ENCODE assay signal across 11 cellular contexts in genomic region chrX:3143043-3143799, GRCh38.
DNase-seq lines count a peak whose midpoint lies in the region; ATAC-seq and TF ChIP-seq lines count a peak whose summit lies in the region.
"Had no signal": no experiment of that assay in that cellular context is flagged by ENCODE, and none has a peak within 500 bp of the region (broad histone marks: within the 10 kb centered on the region; RNA-seq: fewer than 3 reads in every experiment).

No MANE protein-coding gene starts in this region.

- no peaks in the 10 kb centered on the region for H3K27me3 ChIP-seq in SK-N-SH (ENCODE audit: insufficient read depth)

- ATAC-seq in SK-N-SH treated with all-trans-retinoic acid at 6 μM for 48 hours: no peak
- ATAC-seq in HG02943 (IDR thresholded peaks at IDR 0.05; ENCODE audit: low read depth, unreplicated experiment): peak; percentile 57
- peak; percentile 49 to 65 for ATAC-seq in natural killer cell treated with Interleukin-12 subunit alpha and Interleukin-12 subunit beta and Interleukin-15 and Interleukin-18, amount 100 ng/mL, for 72 hours
- no peak for ATAC-seq in GM21619 (IDR thresholded peaks at IDR 0.05; ENCODE audit: unreplicated experiment)

- no peaks in the 10 kb centered on the region for H4K20me1 ChIP-seq in SK-N-SH (ENCODE audit: insufficient read depth)

- peak overlapping the region; percentile 97 for H3K4me3 Mint-ChIP-seq in natural killer cell treated with Interleukin-12 subunit alpha and Interleukin-12 subunit beta and Interleukin-15 and Interleukin-18, amount 100 ng/mL, for 72 hours

- peak overlapping the region in 1 of 2 experiments; percentile 50; a peak in 1 of 4 replicates for H3K4me3 ChIP-seq in SK-N-SH (ENCODE audit: low read depth in 2 of 2, low read length in 1 of 2)
- H3K4me3 ChIP-seq in SK-N-MC: peak overlapping the region; percentile 19
- H3K4me3 ChIP-seq: lung had no signal

- peaks cover 29% of the 10 kb centered on the region for H3K36me3 Mint-ChIP-seq in natural killer cell treated with Interleukin-12 subunit alpha and Interleukin-12 subunit beta and Interleukin-15 and Interleukin-18, amount 100 ng/mL, for 72 hours

- TF ChIP-seq CTCF in SK-N-SH (IDR thresholded peaks at IDR 0.05): no peak

- no peak for TF ChIP-seq EP300 in SK-N-SH (IDR thresholded peaks at IDR 0.05; ENCODE audit: borderline replicate concordance in 1 of 2, low read depth in 1 of 2, low read length in 1 of 2)

- H3K9me3 Mint-ChIP-seq in natural killer cell treated with Interleukin-12 subunit alpha and Interleukin-12 subunit beta and Interleukin-15 and Interleukin-18, amount 100 ng/mL, for 72 hours: peaks cover 28% of the 10 kb centered on the region

- H3K27ac ChIP-seq in SK-N-SH (ENCODE audit: low read depth in 2 of 2, low read length in 1 of 2): no peak overlapping the region
- H3K27ac ChIP-seq in SK-N-MC: peak overlapping the region; percentile 37; the same call in 1 of the 2 replicates
- H3K27ac ChIP-seq: VCaP had no signal

- no peak overlapping the region for H3K9ac ChIP-seq in SK-N-SH
- H3K9ac ChIP-seq in SK-N-MC (ENCODE audit: insufficient read length): no peak overlapping the region

- 27% methylated on average over 4 of the region's 4 CpGs for WGBS in SK-N-SH (ENCODE audit: low lambda C conversion rate)

- peak overlapping the region; percentile 8; the same call in 1 of the 2 replicates for H2AFZ ChIP-seq in SK-N-SH (ENCODE audit: low read depth)

- peak overlapping the region; percentile 85 to 88 for H3K27ac Mint-ChIP-seq in natural killer cell treated with Interleukin-12 subunit alpha and Interleukin-12 subunit beta and Interleukin-15 and Interleukin-18, amount 100 ng/mL, for 72 hours

- peaks cover 17 to 26% of the 10 kb centered on the region in 2 donors for H3K4me1 Mint-ChIP-seq in natural killer cell treated with Interleukin-12 subunit alpha and Interleukin-12 subunit beta and Interleukin-15 and Interleukin-18, amount 100 ng/mL, for 72 hours (ENCODE audit: low read depth in 2 of 2)

- H3K4me2 ChIP-seq in SK-N-SH: peak overlapping the region; percentile 70

- POLR2A ChIA-PET in SK-N-SH (lab: Yijun Ruan, JAX): no interaction called here

- no peaks in the 10 kb centered on the region for H3K4me1 ChIP-seq in SK-N-SH (ENCODE audit: control insufficient read depth in 1 of 2, insufficient read depth in 2 of 2, low read depth in 1 of 2, low read length in 1 of 2)

- H3K36me3 ChIP-seq in SK-N-SH (replicated peaks in 1 of 2; ENCODE audit: control insufficient read depth in 1 of 2, insufficient read depth in 2 of 2, low read length in 1 of 2): no peaks in the 10 kb centered on the region
- H3K36me3 ChIP-seq in SK-N-MC (ENCODE audit: insufficient read depth, low read length): no peaks in the 10 kb centered on the region

- CTCF ChIA-PET in SK-N-SH (lab: Yijun Ruan, JAX): no interaction called here

- H3K27me3 Mint-ChIP-seq in natural killer cell treated with Interleukin-12 subunit alpha and Interleukin-12 subunit beta and Interleukin-15 and Interleukin-18, amount 100 ng/mL, for 72 hours: peaks cover 12 to 21% of the 10 kb centered on the region in 2 donors

- no peaks in the 10 kb centered on the region for H3K79me2 ChIP-seq in SK-N-SH (ENCODE audit: insufficient read depth)

- no peaks in the 10 kb centered on the region for H3K9me3 ChIP-seq in SK-N-SH
- H3K9me3 ChIP-seq in SK-N-MC (ENCODE audit: low read depth, low read length): no peaks in the 10 kb centered on the region

- no peaks in the 10 kb centered on the region for H3K9me2 ChIP-seq in SK-N-SH

- no peaks in the 10 kb centered on the region for H3F3A ChIP-seq in SK-N-SH (replicated peaks; ENCODE audit: insufficient read depth)

- no peak for DNase-seq in SK-N-SH
- peak; percentile 50 for DNase-seq in SK-N-MC (ENCODE audit: low read depth, low spot score)
- DNase-seq in natural killer cell treated with Interleukin-12 subunit alpha and Interleukin-12 subunit beta and Interleukin-15 and Interleukin-18, amount 100 ng/mL, for 72 hours (ENCODE audit: low spot score): no peak
- no peak for DNase-seq in NCI-H510A treated with DMSO at 0.1 percent for 48 hours (lab: John Stamatoyannopoulos, UW)
- DNase-seq in NCI-H2196 treated with DMSO at 0.1 percent for 48 hours (lab: John Stamatoyannopoulos, UW; ENCODE audit: unreplicated experiment): no peak
- DNase-seq: ACHN had no signal

- no peak for TF ChIP-seq RAD21 in SK-N-SH (IDR thresholded peaks at IDR 0.05; ENCODE audit: low read length)

TF ChIP-seq in SK-N-SH, 30 proteins besides CTCF, POLR2A, EP300 and RAD21:
- TF ChIP-seq GATA2 (CRISPR knock-in tag; IDR thresholded peaks at IDR 0.05) (no peak), USF1 (IDR thresholded peaks at IDR 0.05; ENCODE audit: borderline replicate concordance, low read depth) (no peak), RCOR1 (IDR thresholded peaks at IDR 0.05; ENCODE audit: low read length) (no peak), PBX3 (IDR thresholded peaks at IDR 0.05) (no peak), FOXJ3 (CRISPR knock-in tag; IDR thresholded peaks at IDR 0.05) (no peak), GABPA (IDR thresholded peaks at IDR 0.05; ENCODE audit: low read depth) (no peak), YY1 (IDR thresholded peaks at IDR 0.05; ENCODE audit: low read depth) (no peak), TAF1 (IDR thresholded peaks at IDR 0.05; ENCODE audit: borderline replicate concordance, low read depth, low read length) (no peak), MAX (IDR thresholded peaks at IDR 0.05; ENCODE audit: low read depth) (no peak)

TF ChIP-seq in SK-N-SH treated with all-trans-retinoic acid at 6 μM for 48 hours, 23 proteins besides CTCF, POLR2A, EP300 and RAD21 (continues in another document):
- no peak for TF ChIP-seq SNAI2 (CRISPR knock-in tag; IDR thresholded peaks at IDR 0.05)
- no peak for TF ChIP-seq ZFP3 (CRISPR knock-in tag; IDR thresholded peaks at IDR 0.05)
- no peak for TF ChIP-seq TSHZ2 (CRISPR knock-in tag; IDR thresholded peaks at IDR 0.05)
- no peak for TF ChIP-seq POU6F1 (CRISPR knock-in tag; IDR thresholded peaks at IDR 0.05; ENCODE audit: borderline replicate concordance, low read depth)
- no peak for TF ChIP-seq CSDC2 (CRISPR knock-in tag; IDR thresholded peaks at IDR 0.05)
- TF ChIP-seq ARNTL (CRISPR knock-in tag; IDR thresholded peaks at IDR 0.05; ENCODE audit: borderline replicate concordance, low read depth): no peak
- TF ChIP-seq ISL1 (CRISPR knock-in tag; IDR thresholded peaks at IDR 0.05): no peak
- TF ChIP-seq CREB5 (CRISPR knock-in tag; IDR thresholded peaks at IDR 0.05; ENCODE audit: low read depth): no peak

Comparison
In these comparisons a context has a peak if more than half of its experiments do, and no peak if none do; other contexts are left out.
1. ATAC-seq: peak in HG02943 (single experiment) and natural killer cell treated with Interleukin-12 subunit alpha and Interleukin-12 subunit beta and Interleukin-15 and Interleukin-18, amount 100 ng/mL, for 72 hours (2 of 2); none in SK-N-SH treated with all-trans-retinoic acid at 6 μM for 48 hours (single experiment) and GM21619 (single experiment).